Comparison of ENCODE assay signal across 20 cellular contexts in the genomic region with DNA sequence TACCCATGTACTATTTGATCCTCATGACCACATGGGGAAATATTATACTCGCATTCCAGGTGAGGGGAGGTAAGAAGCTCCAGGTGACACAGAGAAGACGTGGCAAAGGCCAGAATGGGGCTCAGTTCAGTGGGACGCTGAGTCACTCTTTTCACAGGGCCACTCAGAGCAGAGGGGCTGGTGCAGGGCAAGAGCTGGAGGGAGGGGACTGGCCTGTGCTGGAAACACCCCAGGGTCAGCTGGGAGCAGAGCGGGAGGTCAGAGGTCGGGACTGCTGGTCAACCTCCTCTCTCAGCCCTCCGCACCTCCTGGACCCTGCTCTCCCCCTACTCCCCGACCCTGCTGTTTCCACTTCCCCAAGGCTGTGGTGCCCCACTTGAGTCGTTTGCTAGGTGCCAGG. TPM values are rescaled to one million over a fixed set of nuclear protein-coding genes. Genes with fewer than 3 reads are reported as not detected.
DNase-seq lines count a peak whose midpoint lies in the region; ATAC-seq, FAIRE-seq and TF ChIP-seq lines count a peak whose summit lies in the region.
"Had no signal": no experiment of that assay in that cellular context is flagged by ENCODE, and none has a peak within 500 bp of the region (broad histone marks: within the 10 kb centered on the region; RNA-seq: fewer than 3 reads in every experiment).

No MANE protein-coding gene starts in this region.

- RAD21 ChIA-PET in GM12878 (lab: Charles Lee; ENCODE audit: unreplicated experiment), result interaction anchor here (1.1 kb wide), 1 partner anchor 32 kb away, joined by 3 read pairs; no protein-coding TSS in a partner anchor

- no peaks in the 10 kb centered on the region for H3K79me2 ChIP-seq in HepG2 (ENCODE audit: insufficient read depth, low read length)
- no peaks in the 10 kb centered on the region; the same call in 1 of the 2 replicates for H3K79me2 ChIP-seq in GM12878 (ENCODE audit: control insufficient read depth, insufficient read depth, low read length)

- ATAC-seq in HepG2 (no peak; the same call in 2 of the 3 replicates), right lobe of liver (no peak), GM12878 (no peak)
- ATAC-seq: left lobe of liver had no signal

- intact Hi-C loops in HepG2 (cut with micrococcal nuclease; ENCODE audit: unreplicated experiment) (no loop called here), right lobe of liver (cut with DNase I) (loop anchor here in 1 of 2 donors (5.0 to 10.0 kb wide), 3 partner anchors 34 to 139 kb away; no protein-coding TSS in a partner anchor), GM12878 (cut with micrococcal nuclease; ENCODE audit: unreplicated experiment) (no loop called here)

- no peaks in the 10 kb centered on the region for H4K20me1 ChIP-seq in HepG2 (ENCODE audit: insufficient read depth, low read length)
- no peaks in the 10 kb centered on the region for H4K20me1 ChIP-seq in GM12878 (ENCODE audit: control insufficient read depth, insufficient read depth)

- TF ChIP-seq POLR2A in HepG2 (IDR thresholded peaks at IDR 0.05; ENCODE audit: insufficient read depth in 1 of 2, low read depth in 2 of 2, low read length in 2 of 2) (no peak), right lobe of liver (IDR thresholded peaks at IDR 0.05) (no peak), GM12878 (IDR thresholded peaks at IDR 0.05; ENCODE audit: low read depth, low read length) (no peak)

- FAIRE-seq in HepG2 (lab: Jason Lieb, UNC) (no peak), GM12878 (lab: Jason Lieb, UNC) (no peak)
- FAIRE-seq: RCC 7860 had no signal

- 68% methylated on average over 4 of the region's 8 CpGs for WGBS in HepG2 (ENCODE audit: low lambda C conversion rate)
- WGBS in right lobe of liver (ENCODE audit: insufficient coverage, low coverage, low lambda C conversion rate, missing lambda C conversion rate), result no CpG with 5 or more reads among the region's 8 CpGs
- 71% methylated on average over 7 of the region's 8 CpGs for WGBS in GM12878 (ENCODE audit: insufficient coverage, insufficient replicate concordance, low lambda C conversion rate, missing lambda C conversion rate)

- DNase-seq in HepG2 (ENCODE audit: low spot score) (no peak), right lobe of liver (no peak), GM12878 (ENCODE audit: low read depth, low spot score) (no peak), nephron progenitor cell (peak; percentile 19), HCEC 1CT (no peak), RPMI8226 (no peak), islet precursor cell (no peak), DMS114 treated with DMSO at 0.1 percent for 48 hours (lab: John Stamatoyannopoulos, UW; ENCODE audit: unreplicated experiment) (no peak)
- DNase-seq: activated CD4-positive, alpha-beta T cell treated with anti-CD3 and anti-CD28 coated beads for 4 hours; NCI-H446 treated with DMSO at 0.1 percent for 48 hours; stimulated activated naive CD4-positive, alpha-beta T cell had no signal

- H3K9ac ChIP-seq in HepG2 (ENCODE audit: insufficient read depth, low read depth, low read length) (no peak overlapping the region), GM12878 (ENCODE audit: control insufficient read depth, insufficient read depth, low read length) (no peak overlapping the region)
- H3K9ac ChIP-seq: neural progenitor cell had no signal

- peaks cover 41% of the 10 kb centered on the region for H3K4me1 Mint-ChIP-seq in nephron progenitor cell

- SMC1A ChIA-PET in GM12878 (lab: Charles Lee; ENCODE audit: uncharacterized antibody, unreplicated experiment), result interaction anchor here (1.0 to 1.3 kb wide), 2 partner anchors 30 to 31 kb away, joined by 3 to 4 read pairs; no protein-coding TSS in a partner anchor

- peaks cover 5% of the 10 kb centered on the region for H3K36me3 Mint-ChIP-seq in nephron progenitor cell (ENCODE audit: low read depth)
- H3K36me3 Mint-ChIP-seq: neural progenitor cell had no signal

- H2AFZ ChIP-seq in HepG2 (ENCODE audit: low read length) (no peak overlapping the region), GM12878 (ENCODE audit: control insufficient read depth, low read depth, low read length) (no peak overlapping the region)
- H2AFZ ChIP-seq: neural progenitor cell had no signal

- H3K27me3 ChIP-seq in HepG2 (ENCODE audit: control insufficient read depth in 1 of 2, insufficient read depth in 2 of 2, low read length in 2 of 2) (no peaks in the 10 kb centered on the region), right lobe of liver (no peaks in the 10 kb centered on the region), GM12878 (replicated peaks in 1 of 2; ENCODE audit: control insufficient read depth in 2 of 2, insufficient read depth in 2 of 2, low read length in 1 of 2) (no peaks in the 10 kb centered on the region)
- H3K27me3 ChIP-seq: neural progenitor cell, SJSA1, tibial nerve had no signal

- peaks cover 9% of the 10 kb centered on the region for H3K27me3 Mint-ChIP-seq in nephron progenitor cell (ENCODE audit: low read depth, poor library complexity)

- TF ChIP-seq RAD21 in HepG2 (CRISPR knock-in tag; IDR thresholded peaks at IDR 0.05) (no peak), GM12878 (IDR thresholded peaks at IDR 0.05; ENCODE audit: insufficient read depth, low read depth, low read length) (no peak)

- no peak overlapping the region for H3K27ac Mint-ChIP-seq in nephron progenitor cell
- H3K27ac Mint-ChIP-seq: activated T-helper 2 cell treated with anti-CD3 and anti-CD28 coated beads, Interferon-gamma antibody, Interleukin-2, Interleukin-4, amounts not matched to agents 10 μg/mL and 5 μg/mL and 100 μg/mL, durations not matched to agents 14 hours and 24 hours and 36 hours; mesothelial cell of epicardium; neural progenitor cell had no signal

- no TSS peak for BruUV-seq in HepG2 (replicated peaks; lab: Mats Ljungman, UMichigan)
- BruUV-seq in GM12878 (replicated peaks; lab: Mats Ljungman, UMichigan), result no TSS peak

- CTCF ChIA-PET in HepG2 (lab: Yijun Ruan, JAX; ENCODE audit: low intra/inter-chr PET ratio, low total read pairs), result no interaction called here
- CTCF ChIA-PET in GM12878 (lab: Yijun Ruan, JAX), result interaction anchor here (1.7 kb wide), 1 partner anchor 32 kb away, joined by 5 read pairs; no protein-coding TSS in a partner anchor

- POLR2A ChIA-PET in HepG2 (lab: Yijun Ruan, JAX), result no interaction called here
- POLR2A ChIA-PET in GM12878 (lab: Charles Lee), result interaction anchor here (0.9 kb wide), 1 partner anchor 12 kb away, joined by 3 read pairs; a partner anchor contains a TSS

- TF ChIP-seq CTCF in HepG2 (CRISPR knock-in tag; IDR thresholded peaks at IDR 0.05) (no peak), right lobe of liver (IDR thresholded peaks at IDR 0.05) (no peak), GM12878 (IDR thresholded peaks at IDR 0.05 in 2 of 3, conservative IDR thresholded peaks at IDR 0.05 in 1 of 3; ENCODE audit: control insufficient read depth in 2 of 3, extremely low read depth in 1 of 3, insufficient read depth in 1 of 3, low read depth in 3 of 3, low read length in 3 of 3) (no peak), nephron progenitor cell (IDR thresholded peaks at IDR 0.05) (no peak)

- H3K27ac ChIP-seq in HepG2 (ENCODE audit: extremely low read length, insufficient read depth, low read length), result no peak overlapping the region
- no peak overlapping the region for H3K27ac ChIP-seq in right lobe of liver
- H3K27ac ChIP-seq in GM12878 (ENCODE audit: control insufficient read depth, insufficient read depth), result no peak overlapping the region
- H3K27ac ChIP-seq: neural progenitor cell, SJSA1 had no signal

- peaks cover 36% of the 10 kb centered on the region for H3K4me1 ChIP-seq in HepG2 (ENCODE audit: insufficient read depth, low read length)
- peaks cover 0 to 43% (median 11%) of the 10 kb centered on the region in 4 donors for H3K4me1 ChIP-seq in right lobe of liver
- no peaks in the 10 kb centered on the region for H3K4me1 ChIP-seq in GM12878 (ENCODE audit: control insufficient read depth, insufficient read depth, low read length)
- H3K4me1 ChIP-seq: SJSA1 had no signal

- H3K4me3 Mint-ChIP-seq in nephron progenitor cell, result no peak overlapping the region
- H3K4me3 Mint-ChIP-seq: mesothelial cell of epicardium, neural progenitor cell had no signal

- no peaks in the 10 kb centered on the region for H3K36me3 ChIP-seq in HepG2 (replicated peaks in 1 of 2; ENCODE audit: control insufficient read depth in 1 of 2, insufficient read depth in 2 of 2, low read length in 2 of 2)
- peaks cover 0 to 6% (median 3%) of the 10 kb centered on the region in 4 donors for H3K36me3 ChIP-seq in right lobe of liver
- peaks cover 3 to 13% of the 10 kb centered on the region in 2 experiments for H3K36me3 ChIP-seq in GM12878 (ENCODE audit: control insufficient read depth in 2 of 2, insufficient read depth in 2 of 2, low read length in 1 of 2)
- H3K36me3 ChIP-seq: neural progenitor cell, SJSA1 had no signal

- in situ Hi-C loops in HepG2 (cut with HindIII; ENCODE audit: extremely low pct_ligation_motif_present, low pct_unique_long_range_greater_than_20kb) (loop anchor here (10.0 kb wide), 1 partner anchor 76 kb away; no protein-coding TSS in a partner anchor), GM12878 (cut with MboI) (no loop called here)

- TF ChIP-seq EP300 in HepG2 (IDR thresholded peaks at IDR 0.05; ENCODE audit: low read depth in 2 of 2, low read length in 2 of 2) (no peak), HepG2 (CRISPR knock-in tag; IDR thresholded peaks at IDR 0.05; ENCODE audit: borderline replicate concordance) (no peak), GM12878 (IDR thresholded peaks at IDR 0.05; ENCODE audit: borderline replicate concordance in 1 of 2, control insufficient read depth in 1 of 2, low read depth in 2 of 2, low read length in 2 of 2) (no peak)

- H3K4me2 ChIP-seq in HepG2 (ENCODE audit: low read depth, low read length) (no peak overlapping the region), GM12878 (ENCODE audit: control insufficient read depth, insufficient read depth) (no peak overlapping the region)
- H3K4me2 ChIP-seq: neural progenitor cell had no signal

- H3K4me3 ChIP-seq in HepG2 (replicated peaks in 1 of 3; ENCODE audit: insufficient read depth in 1 of 3, low read depth in 2 of 3, low read length in 3 of 3) (no peak overlapping the region), right lobe of liver (no peak overlapping the region), GM12878 (no peak overlapping the region)
- H3K4me3 ChIP-seq: neural progenitor cell, SJSA1, skin epidermis, tibial nerve had no signal

- H3K9me3 ChIP-seq in HepG2 (ENCODE audit: low read length) (peaks cover 8% of the 10 kb centered on the region; the same call in 1 of the 2 replicates), right lobe of liver (no peaks in the 10 kb centered on the region), GM12878 (replicated peaks; ENCODE audit: control insufficient read depth, insufficient read depth, low read length) (no peaks in the 10 kb centered on the region; the same call in 2 of the 3 replicates)
- H3K9me3 ChIP-seq: tibial nerve had no signal

- peaks cover 19% of the 10 kb centered on the region for H3K9me3 Mint-ChIP-seq in nephron progenitor cell

RNA-seq across cellular contexts. Expression of a gene that starts 12.1 kb away (rescaled TPM):
- 5.4 and 6.3 TPM in 2 replicates for total RNA-seq in HepG2 (2016; rRNA removed; fragmentation: Illumina TruSeq; extraction: Trizol)
- 0.71 and 1.1 TPM in 2 replicates for total RNA-seq in HepG2 (2016; cell fraction: cytosol; rRNA removed; fragmentation: Illumina TruSeq; extraction: Trizol; ENCODE audit: low read depth)
- 5.4 and 5.5 TPM in 2 replicates for total RNA-seq in HepG2 (2016; cell fraction: insoluble cytoplasmic fraction; rRNA removed; fragmentation: Illumina TruSeq; extraction: Trizol)
- total RNA-seq in HepG2 (2016; cell fraction: membrane; rRNA removed; fragmentation: Illumina TruSeq; extraction: Trizol), result 2.0 and 3.8 TPM in 2 replicates
- 2.5 and 4.5 TPM in 2 replicates for total RNA-seq in HepG2 (2016; cell fraction: nucleus; rRNA removed; fragmentation: Illumina TruSeq; extraction: Trizol)
- polyA plus RNA-seq in HepG2 (2011; rRNA removed), result 3.8 and 5.8 TPM in 2 replicates
- 4.1 and 4.6 TPM in 2 replicates for polyA plus RNA-seq in HepG2 (2011; cell fraction: cytosol; rRNA removed)
- 4.0 and 5.0 TPM in 2 replicates for polyA plus RNA-seq in HepG2 (2011; cell fraction: nucleus; rRNA removed)
- polyA plus RNA-seq in HepG2 (2012), result 4.2 and 4.9 TPM in 2 replicates
- polyA plus RNA-seq in HepG2 (2016; cell fraction: cytosol; fragmentation: Illumina TruSeq; extraction: Trizol; ENCODE audit: low read depth), result 0.36 and 0.58 TPM in 2 replicates
- 3.5 TPM in 2 replicates for polyA plus RNA-seq in HepG2 (2016; cell fraction: insoluble cytoplasmic fraction; fragmentation: Illumina TruSeq; extraction: Trizol; ENCODE audit: low read depth)
- polyA plus RNA-seq in HepG2 (2016; cell fraction: membrane; fragmentation: Illumina TruSeq; extraction: Trizol; ENCODE audit: low read depth), result 1.4 and 1.9 TPM in 2 replicates
- polyA plus RNA-seq in HepG2 (2016; cell fraction: nucleus; fragmentation: Illumina TruSeq; extraction: Trizol; ENCODE audit: insufficient read depth, low read depth), result 3.5 and 4.8 TPM in 2 replicates
- 1.1 and 6.2 TPM in 2 replicates for polyA minus RNA-seq in HepG2 (2011; rRNA and poly(A)+ RNA removed; ENCODE audit: low replicate concordance)
- polyA minus RNA-seq in HepG2 (2011; cell fraction: cytosol; rRNA and poly(A)+ RNA removed), result 2.2 and 2.3 TPM in 2 replicates
- 2.4 and 7.7 TPM in 2 replicates for polyA minus RNA-seq in HepG2 (2011; cell fraction: nucleus; rRNA and poly(A)+ RNA removed)
- total RNA-seq in right lobe of liver, result 10 to 100 TPM; 21.7 to 80.5 (median 30.2) TPM
- total RNA-seq in GM12878 (2013; cell fraction: nucleolus; rRNA removed), result 65.5 and 77.0 TPM in 2 replicates
- 66.8 and 66.9 TPM in 2 replicates for total RNA-seq in GM12878 (2014; rRNA removed)
- total RNA-seq in GM12878 (2014; rRNA removed; fragmentation: Illumina TruSeq; extraction: Trizol), result 51.7 and 53.4 TPM in 2 replicates
- total RNA-seq in GM12878 (2021), result 50.6 and 56.9 TPM in 2 replicates
- polyA plus RNA-seq in GM12878 (2011; ENCODE audit: low read depth), result 23.9 TPM
- 48.6 and 52.4 TPM in 2 replicates for polyA plus RNA-seq in GM12878 (2011; rRNA removed)
- polyA plus RNA-seq in GM12878 (2011; cell fraction: cytosol; rRNA removed), result 58.4 and 58.6 TPM in 2 replicates
- 53.1 and 75.8 TPM in 2 replicates for polyA plus RNA-seq in GM12878 (2011; cell fraction: nucleus; rRNA removed)
- 27.5 and 31.6 TPM in 2 replicates for polyA plus RNA-seq in GM12878 (2012)
- 62.4 and 63.1 TPM in 2 replicates for polyA plus RNA-seq in GM12878 (2014; fragmentation: Illumina TruSeq; extraction: Trizol)
- polyA plus RNA-seq in GM12878 (2014; fragmentation: Nextera tagmentation; extraction: Ambion mirVana), result 10 to 100 TPM in 1 of 2 experiments, 1 to 10 TPM in 1; 6.9 to 33.7 TPM
- polyA plus RNA-seq in GM12878 (2014; rRNA removed), result 42.9 and 44.5 TPM in 2 replicates
- 10 to 100 TPM; 21.1 to 23.3 TPM for polyA plus RNA-seq in GM12878 (2016; fragmentation: Nextera tagmentation; extraction: Ambion mirVana)
- polyA minus RNA-seq in GM12878 (2011; rRNA and poly(A)+ RNA removed), result 72.4 and 88.2 TPM in 2 replicates
- 19.2 and 22.1 TPM in 2 replicates for polyA minus RNA-seq in GM12878 (2011; cell fraction: cytosol; rRNA and poly(A)+ RNA removed)
- 28.0 and 35.9 TPM in 2 replicates for polyA minus RNA-seq in GM12878 (2011; cell fraction: nucleus; rRNA and poly(A)+ RNA removed)
- total RNA-seq: A673 had no signal

RNA-seq across cellular contexts. Expression of a gene that starts 53.2 kb away (rescaled TPM):
- total RNA-seq in HepG2 (2016; rRNA removed; fragmentation: Illumina TruSeq; extraction: Trizol), result 0.45 and 0.77 TPM in 2 replicates
- not detected in 2 replicates for total RNA-seq in HepG2 (2016; cell fraction: cytosol; rRNA removed; fragmentation: Illumina TruSeq; extraction: Trizol; ENCODE audit: low read depth)
- 0.54 and 0.76 TPM in 2 replicates for total RNA-seq in HepG2 (2016; cell fraction: insoluble cytoplasmic fraction; rRNA removed; fragmentation: Illumina TruSeq; extraction: Trizol)
- 0.15 and 0.45 TPM in 2 replicates for total RNA-seq in HepG2 (2016; cell fraction: membrane; rRNA removed; fragmentation: Illumina TruSeq; extraction: Trizol)
- 0.78 and 0.91 TPM in 2 replicates for total RNA-seq in HepG2 (2016; cell fraction: nucleus; rRNA removed; fragmentation: Illumina TruSeq; extraction: Trizol)
- polyA plus RNA-seq in HepG2 (2011; rRNA removed), result 2.8 and 4.9 TPM in 2 replicates
- polyA plus RNA-seq in HepG2 (2011; cell fraction: cytosol; rRNA removed), result 1.8 and 3.0 TPM in 2 replicates
- polyA plus RNA-seq in HepG2 (2011; cell fraction: nucleus; rRNA removed), result 5.6 and 9.1 TPM in 2 replicates
- polyA plus RNA-seq in HepG2 (2012), result 3.2 and 7.5 TPM in 2 replicates
- 0.06 and 0.10 TPM in 2 replicates for polyA plus RNA-seq in HepG2 (2016; cell fraction: cytosol; fragmentation: Illumina TruSeq; extraction: Trizol; ENCODE audit: low read depth)
- polyA plus RNA-seq in HepG2 (2016; cell fraction: insoluble cytoplasmic fraction; fragmentation: Illumina TruSeq; extraction: Trizol; ENCODE audit: low read depth), result 0.57 and 0.62 TPM in 2 replicates
- polyA plus RNA-seq in HepG2 (2016; cell fraction: membrane; fragmentation: Illumina TruSeq; extraction: Trizol; ENCODE audit: low read depth), result 0.11 and 0.16 TPM in 2 replicates
- polyA plus RNA-seq in HepG2 (2016; cell fraction: nucleus; fragmentation: Illumina TruSeq; extraction: Trizol; ENCODE audit: insufficient read depth, low read depth), result 0.96 and 1.2 TPM in 2 replicates
- 1.5 TPM in 1 of 2 replicates, not detected in the other for polyA minus RNA-seq in HepG2 (2011; rRNA and poly(A)+ RNA removed; ENCODE audit: low replicate concordance)
- 0.70 and 1.5 TPM in 2 replicates for polyA minus RNA-seq in HepG2 (2011; cell fraction: cytosol; rRNA and poly(A)+ RNA removed)
- 0.90 and 2.7 TPM in 2 replicates for polyA minus RNA-seq in HepG2 (2011; cell fraction: nucleus; rRNA and poly(A)+ RNA removed)
- 1 to 10 TPM in 4 of 6 experiments, not detected in 2; 1.1 to 1.6 (median 1.4) TPM for total RNA-seq in right lobe of liver
- not detected in 2 replicates for total RNA-seq in GM12878 (2013; cell fraction: nucleolus; rRNA removed)
- total RNA-seq in GM12878 (2014; rRNA removed), result not detected in 2 replicates
- not detected in 2 replicates for total RNA-seq in GM12878 (2014; rRNA removed; fragmentation: Illumina TruSeq; extraction: Trizol)
- total RNA-seq in GM12878 (2021), result 0.13 TPM in 1 of 2 replicates, not detected in the other
- 0.09 TPM for polyA plus RNA-seq in GM12878 (2011; ENCODE audit: low read depth)
- polyA plus RNA-seq in GM12878 (2011; rRNA removed), result not detected in 2 replicates
- not detected in 2 replicates for polyA plus RNA-seq in GM12878 (2011; cell fraction: cytosol; rRNA removed)
- polyA plus RNA-seq in GM12878 (2011; cell fraction: nucleus; rRNA removed), result 0.04 and 0.09 TPM in 2 replicates
- polyA plus RNA-seq in GM12878 (2012), result 0.13 TPM in 1 of 2 replicates, not detected in the other
- polyA plus RNA-seq in GM12878 (2014; fragmentation: Illumina TruSeq; extraction: Trizol), result 0.13 and 0.24 TPM in 2 replicates
- not detected for polyA plus RNA-seq in GM12878 (2014; fragmentation: Nextera tagmentation; extraction: Ambion mirVana)
- 0.03 and 0.22 TPM in 2 replicates for polyA plus RNA-seq in GM12878 (2014; rRNA removed)
- polyA plus RNA-seq in GM12878 (2016; fragmentation: Nextera tagmentation; extraction: Ambion mirVana), result under 1 TPM in 1 of 2 experiments, not detected in 1; 0.19 TPM
- 0.26 TPM in 1 of 2 replicates, not detected in the other for polyA minus RNA-seq in GM12878 (2011; rRNA and poly(A)+ RNA removed)
- not detected in 2 replicates for polyA minus RNA-seq in GM12878 (2011; cell fraction: cytosol; rRNA and poly(A)+ RNA removed)
- polyA minus RNA-seq in GM12878 (2011; cell fraction: nucleus; rRNA and poly(A)+ RNA removed), result not detected in 2 replicates
